10 cellular contexts compared by ENCODE assay signal in genomic region chr19:35856546-35857149, GRCh38. TPM values are rescaled to one million over a fixed set of nuclear protein-coding genes. Genes with fewer than 3 reads are reported as not detected.
A peak's percentile ranks its signal among the peaks of the same experiment; 100 is the strongest.
DNase-seq lines count a peak whose midpoint lies in the region; ATAC-seq, FAIRE-seq and TF ChIP-seq lines count a peak whose summit lies in the region.
"Had no signal": no experiment of that assay in that cellular context is flagged by ENCODE, and none has a peak within 500 bp of the region (broad histone marks: within the 10 kb centered on the region; RNA-seq: fewer than 3 reads in every experiment).

Gene KIRREL2, plus strand, starts transcription at chr19:35856911. Its CDS starts 209 bp downstream, at chr19:35857120.

- BruUV-seq in GM12878 (replicated peaks; lab: Mats Ljungman, UMichigan) = no TSS peak

- no peaks in the 10 kb centered on the region for H4K20me1 ChIP-seq in GM12878 (ENCODE audit: control insufficient read depth, insufficient read depth)

- intact Hi-C loops in GM12878 (cut with micrococcal nuclease; ENCODE audit: unreplicated experiment) (no loop called here), left lung (cut with DNase I) (no loop called here)

- CTCF ChIA-PET in GM12878 (lab: Yijun Ruan, JAX) = no interaction called here

- SMC1A ChIA-PET in GM12878 (lab: Charles Lee; ENCODE audit: uncharacterized antibody, unreplicated experiment) = no interaction called here

- H2AFZ ChIP-seq in GM12878 (ENCODE audit: control insufficient read depth, low read depth, low read length) = peak within 1 kb of the TSS; percentile 72

- H3K4me1 ChIP-seq in ES-I3 (ENCODE audit: insufficient read depth, low read length) = peaks cover 3% of the 10 kb centered on the region; the same call in 1 of the 2 replicates
- peaks cover 3% of the 10 kb centered on the region; the same call in 1 of the 2 replicates for H3K4me1 ChIP-seq in GM12878 (ENCODE audit: control insufficient read depth, insufficient read depth, low read length)
- peaks cover 0 to 24% of the 10 kb centered on the region in 2 donors for H3K4me1 ChIP-seq in left lung

- TF ChIP-seq RAD21 in GM12878 (IDR thresholded peaks at IDR 0.05; ENCODE audit: insufficient read depth, low read depth, low read length) = no peak

- no peak for TF ChIP-seq EP300 in GM12878 (IDR thresholded peaks at IDR 0.05; ENCODE audit: borderline replicate concordance in 1 of 2, control insufficient read depth in 1 of 2, low read depth in 2 of 2, low read length in 2 of 2)

- no peaks in the 10 kb centered on the region for H3K79me2 ChIP-seq in GM12878 (ENCODE audit: control insufficient read depth, insufficient read depth, low read length)

- RAD21 ChIA-PET in GM12878 (lab: Charles Lee; ENCODE audit: unreplicated experiment) = no interaction called here

- H3K4me3 ChIP-seq in GM12878 (peak within 1 kb of the TSS; percentile 68), left lung (peak within 1 kb of the TSS; percentile 27 to 46)

- TF ChIP-seq POLR2A in GM12878 (IDR thresholded peaks at IDR 0.05; ENCODE audit: low read depth, low read length) (no peak), GM12891 (IDR thresholded peaks at IDR 0.05; ENCODE audit: low read depth, low read length) (no peak)

- in situ Hi-C loops in GM12878 (cut with MboI) = no loop called here

- DNase-seq in NCI-H69 (lab: John Stamatoyannopoulos, UW) = peak; percentile 59
- DNase-seq in GM12878 (ENCODE audit: low read depth, low spot score) = no peak
- DNase-seq in left lung = peak in 1 of 2 donors; percentile 84
- DNase-seq in substantia nigra (lab: John Stamatoyannopoulos, UW) = peak in 3 of 49 donors; percentile 6 to 21 (median 19)
- no peak for DNase-seq in putamen (ENCODE audit: low spot score)
- no peak for DNase-seq in GM12891 (ENCODE audit: insufficient read length, low spot score)

- H3K4me2 ChIP-seq in GM12878 (ENCODE audit: control insufficient read depth, insufficient read depth) = peak within 1 kb of the TSS; percentile 90
- H3K4me2 ChIP-seq: KMS-11 had no signal

- TF ChIP-seq CTCF in GM12878 (IDR thresholded peaks at IDR 0.05 in 2 of 3, conservative IDR thresholded peaks at IDR 0.05 in 1 of 3; ENCODE audit: control insufficient read depth in 2 of 3, extremely low read depth in 1 of 3, insufficient read depth in 1 of 3, low read depth in 3 of 3, low read length in 3 of 3) = no peak
- TF ChIP-seq CTCF in left lung (IDR thresholded peaks at IDR 0.05) = no peak

- FAIRE-seq in GM12878 (lab: Jason Lieb, UNC) (no peak), GM12891 (lab: Jason Lieb, UNC) (no peak)

- POLR2A ChIA-PET in GM12878 (lab: Charles Lee) = no interaction called here

- H3K36me3 ChIP-seq in ES-I3 (ENCODE audit: insufficient read depth, low read length) (no peaks in the 10 kb centered on the region), GM12878 (ENCODE audit: control insufficient read depth in 2 of 2, insufficient read depth in 2 of 2, low read length in 1 of 2) (no peaks in the 10 kb centered on the region), left lung (no peaks in the 10 kb centered on the region)

- ATAC-seq in GM12878 = peak; percentile 59
- peak; percentile 49 for ATAC-seq in left lung
- no peak for ATAC-seq in HG02885 (IDR thresholded peaks at IDR 0.05; ENCODE audit: poor library complexity, unreplicated experiment)

- WGBS in GM12878 (ENCODE audit: insufficient coverage, insufficient replicate concordance, low lambda C conversion rate, missing lambda C conversion rate) = 2% methylated on average over 26 of the region's 42 CpGs

- H3K9ac ChIP-seq in ES-I3 (ENCODE audit: low read depth, low read length) (peak within 1 kb of the TSS; percentile 60), GM12878 (ENCODE audit: control insufficient read depth, insufficient read depth, low read length) (no peak within 1 kb of the TSS; the same call in 1 of the 2 replicates)
- H3K9ac ChIP-seq: KMS-11 had no signal

- no peaks in the 10 kb centered on the region for H3K9me3 ChIP-seq in ES-I3 (ENCODE audit: control insufficient read depth, insufficient read depth, low read length)
- H3K9me3 ChIP-seq in GM12878 (replicated peaks; ENCODE audit: control insufficient read depth, insufficient read depth, low read length) = no peaks in the 10 kb centered on the region
- H3K9me3 ChIP-seq in left lung = no peaks in the 10 kb centered on the region

- H3K27me3 ChIP-seq in GM12878 (replicated peaks in 1 of 2; ENCODE audit: control insufficient read depth in 2 of 2, insufficient read depth in 2 of 2, low read length in 1 of 2) = peaks cover 14 to 16% of the 10 kb centered on the region in 2 experiments; a peak in 3 of 4 replicates
- peaks cover 34 to 100% of the 10 kb centered on the region in 2 donors for H3K27me3 ChIP-seq in left lung

- H3K27ac ChIP-seq in GM12878 (ENCODE audit: control insufficient read depth, insufficient read depth) (no peak within 1 kb of the TSS), left lung (no peak within 1 kb of the TSS), substantia nigra (ENCODE audit: low read depth, low read length, poor library complexity, severe bottlenecking) (peak within 1 kb of the TSS; percentile 30)
- H3K27ac ChIP-seq: KMS-11 had no signal

TF ChIP-seq in GM12878, 131 proteins besides CTCF, POLR2A, EP300 and RAD21 (continues in another document):
- no peak for TF ChIP-seq RBBP5 (conservative IDR thresholded peaks at IDR 0.05)
- TF ChIP-seq ZBED1 (IDR thresholded peaks at IDR 0.05; ENCODE audit: borderline replicate concordance) = no peak
- no peak for TF ChIP-seq POLR2AphosphoS2 (IDR thresholded peaks at IDR 0.05; ENCODE audit: low read depth, low read length)
- no peak for TF ChIP-seq NFYA (IDR thresholded peaks at IDR 0.05; ENCODE audit: borderline replicate concordance, low read depth, low read length)
- TF ChIP-seq JUND (IDR thresholded peaks at IDR 0.05; ENCODE audit: low read depth, low read length) = no peak
- TF ChIP-seq PML (IDR thresholded peaks at IDR 0.05; ENCODE audit: low read length) = no peak
- TF ChIP-seq BCL3 (IDR thresholded peaks at IDR 0.05; ENCODE audit: borderline replicate concordance, insufficient read depth, low read depth, low read length, poor library complexity, severe bottlenecking) = no peak
- no peak for TF ChIP-seq ZNF217 (IDR thresholded peaks at IDR 0.05)
- no peak for TF ChIP-seq STAT3 (IDR thresholded peaks at IDR 0.05; ENCODE audit: low read depth, low read length)
- no peak for TF ChIP-seq KDM1A (IDR thresholded peaks at IDR 0.05; ENCODE audit: borderline replicate concordance)

TF ChIP-seq in GM12891, 5 proteins besides CTCF, POLR2A, EP300 and RAD21:
- no peak for TF ChIP-seq POU2F2 (IDR thresholded peaks at IDR 0.05; ENCODE audit: low read depth, low read length)
- no peak for TF ChIP-seq SPI1 (IDR thresholded peaks at IDR 0.05; ENCODE audit: low read depth, low read length)
- TF ChIP-seq TAF1 (IDR thresholded peaks at IDR 0.05; ENCODE audit: low read depth, low read length) = no peak
- TF ChIP-seq POLR2AphosphoS5 (IDR thresholded peaks at IDR 0.05; ENCODE audit: low read depth, low read length) = no peak
- TF ChIP-seq PAX5 (IDR thresholded peaks at IDR 0.05; ENCODE audit: insufficient read depth, low read length, severe bottlenecking) = no peak

RNA-seq across cellular contexts. Expression of gene KIRREL2, which starts in this region (rescaled TPM):
- total RNA-seq in GM12878 (2013; cell fraction: nucleolus; rRNA removed) = 0.39 and 0.69 TPM in 2 replicates
- total RNA-seq in GM12878 (2014; rRNA removed) = not detected in 2 replicates
- not detected in 2 replicates for total RNA-seq in GM12878 (2014; rRNA removed; fragmentation: Illumina TruSeq; extraction: Trizol)
- not detected in 2 replicates for total RNA-seq in GM12878 (2021)
- polyA plus RNA-seq in GM12878 (2011; ENCODE audit: low read depth) = not detected
- polyA plus RNA-seq in GM12878 (2011; rRNA removed) = 0.03 TPM in 1 of 2 replicates, not detected in the other
- 0.05 and 0.10 TPM in 2 replicates for polyA plus RNA-seq in GM12878 (2011; cell fraction: cytosol; rRNA removed)
- 0.12 and 0.24 TPM in 2 replicates for polyA plus RNA-seq in GM12878 (2011; cell fraction: nucleus; rRNA removed)
- 0.07 and 0.18 TPM in 2 replicates for polyA plus RNA-seq in GM12878 (2012)
- 0.08 TPM in 1 of 2 replicates, not detected in the other for polyA plus RNA-seq in GM12878 (2014; fragmentation: Illumina TruSeq; extraction: Trizol)
- polyA plus RNA-seq in GM12878 (2014; fragmentation: Nextera tagmentation; extraction: Ambion mirVana) = not detected
- 0.06 TPM in 1 of 2 replicates, not detected in the other for polyA plus RNA-seq in GM12878 (2014; rRNA removed)
- polyA plus RNA-seq in GM12878 (2016; fragmentation: Nextera tagmentation; extraction: Ambion mirVana) = not detected
- polyA minus RNA-seq in GM12878 (2011; rRNA and poly(A)+ RNA removed) = 0.10 TPM in 1 of 2 replicates, not detected in the other
- polyA minus RNA-seq in GM12878 (2011; cell fraction: cytosol; rRNA and poly(A)+ RNA removed) = not detected in 2 replicates
- 0.12 TPM in 1 of 2 replicates, not detected in the other for polyA minus RNA-seq in GM12878 (2011; cell fraction: nucleus; rRNA and poly(A)+ RNA removed)
- under 1 TPM in 1 of 2 donors, not detected in 1; 0.08 TPM for total RNA-seq in left lung
- 0.15 TPM for polyA plus RNA-seq in GM12891 (2012; ENCODE audit: low read depth, missing spikeins)
- total RNA-seq: myocyte had no signal

Comparison
In these comparisons a context has a peak if more than half of its experiments do, and no peak if none do; other contexts are left out.
1. Peak in ATAC-seq, H3K4me3 ChIP-seq and H3K4me2 ChIP-seq in GM12878; RNA of the gene not detected or under 1 TPM.
2. Peak in ATAC-seq and H3K4me3 ChIP-seq in left lung; RNA of the gene not detected or under 1 TPM.